Comparison of ENCODE assay signal across 19 cellular contexts in genomic region chr18:22846697-22847096, GRCh38.
"Had no signal": no experiment of that assay in that cellular context is flagged by ENCODE, and none has a peak within 500 bp of the region (broad histone marks: within the 10 kb centered on the region; RNA-seq: fewer than 3 reads in every experiment).

No MANE protein-coding gene starts in this region.

- H3K4me1 ChIP-seq: psoas muscle, right atrium auricular region, spleen, testis had no signal

- H3K36me3 Mint-ChIP-seq: immature natural killer cell; naive thymus-derived CD4-positive, alpha-beta T cell; type B pancreatic cell had no signal

- DNase-seq: activated CD4-positive, alpha-beta memory T cell treated with anti-CD3 and anti-CD28 coated beads, Interleukin-2, amount 10 ng/mL, durations not matched to agents 7 days and 5 days; activated CD4-positive, alpha-beta T cell treated with anti-CD3 and anti-CD28 coated beads, Interleukin-2, amount 10 ng/mL, durations not matched to agents 24 days and 14 days; activated effector memory CD4-positive, alpha-beta T cell treated with Interleukin-2 at 50 U/mL for 16 hours; activated naive CD4-positive, alpha-beta T cell treated with anti-CD3 and anti-CD28 coated beads for 36 hours; activated T-cell treated with anti-CD3 and anti-CD28 coated beads, Interleukin-2, amount 50 U/mL, for 72 hours; effector CD8-positive, alpha-beta T cell; immature natural killer cell; left ventricle myocardium superior; naive thymus-derived CD4-positive, alpha-beta T cell; psoas muscle; spleen; stimulated activated CD4-positive, alpha-beta T cell treated with anti-CD3 and anti-CD28 coated beads, Interleukin-4, amount 100 ng/mL, for 1 hour; stimulated activated naive CD4-positive, alpha-beta T cell; T-helper 1 cell; T1000; testis had no signal

- H3K27me3 Mint-ChIP-seq: type B pancreatic cell had no signal

- H3K4me1 Mint-ChIP-seq: immature natural killer cell had no signal

- H2AFZ ChIP-seq: hepatocyte had no signal

- H3K27ac ChIP-seq: hepatocyte, psoas muscle, right atrium auricular region, spleen, testis had no signal

- ATAC-seq: activated T-cell treated with anti-CD3 and anti-CD28 coated beads, Interleukin-2, amount 50 U/mL, for 72 hours; left ventricle myocardium superior; naive thymus-derived CD4-positive, alpha-beta T cell; psoas muscle had no signal

- H3K27ac Mint-ChIP-seq: activated CD4-positive, alpha-beta memory T cell treated with anti-CD3 and anti-CD28 coated beads, Interleukin-2, amount 10 ng/mL, durations not matched to agents 7 days and 5 days; activated CD4-positive, alpha-beta T cell treated with anti-CD3 and anti-CD28 coated beads, Interleukin-2, amount 10 ng/mL, durations not matched to agents 24 days and 14 days; activated naive CD4-positive, alpha-beta T cell treated with anti-CD3 and anti-CD28 coated beads for 36 hours; activated T-cell treated with anti-CD3 and anti-CD28 coated beads, Interleukin-2, amount 50 U/mL, for 72 hours; immature natural killer cell; naive thymus-derived CD4-positive, alpha-beta T cell; type B pancreatic cell had no signal

- H3K9me3 Mint-ChIP-seq: activated CD4-positive, alpha-beta memory T cell treated with anti-CD3 and anti-CD28 coated beads, Interleukin-2, amount 10 ng/mL, durations not matched to agents 7 days and 5 days; activated CD4-positive, alpha-beta T cell treated with anti-CD3 and anti-CD28 coated beads, Interleukin-2, amount 10 ng/mL, durations not matched to agents 24 days and 14 days; activated naive CD4-positive, alpha-beta T cell treated with anti-CD3 and anti-CD28 coated beads for 36 hours; activated T-cell treated with anti-CD3 and anti-CD28 coated beads, Interleukin-2, amount 50 U/mL, for 72 hours; immature natural killer cell; naive thymus-derived CD4-positive, alpha-beta T cell had no signal

- H3K4me3 Mint-ChIP-seq: activated CD4-positive, alpha-beta memory T cell treated with anti-CD3 and anti-CD28 coated beads, Interleukin-2, amount 10 ng/mL, durations not matched to agents 7 days and 5 days; activated CD4-positive, alpha-beta T cell treated with anti-CD3 and anti-CD28 coated beads, Interleukin-2, amount 10 ng/mL, durations not matched to agents 24 days and 14 days; activated naive CD4-positive, alpha-beta T cell treated with anti-CD3 and anti-CD28 coated beads for 36 hours; activated T-cell treated with anti-CD3 and anti-CD28 coated beads, Interleukin-2, amount 50 U/mL, for 72 hours; immature natural killer cell; naive thymus-derived CD4-positive, alpha-beta T cell; type B pancreatic cell had no signal

- H3K4me3 ChIP-seq: hepatocyte, psoas muscle, right atrium auricular region, spleen, testis had no signal

- H3K9me3 ChIP-seq: psoas muscle, right atrium auricular region, spleen, testis had no signal

- H3K27me3 ChIP-seq: hepatocyte, right atrium auricular region, spleen, testis had no signal

- H3K36me3 ChIP-seq: right atrium auricular region, spleen had no signal

- H3K79me2 ChIP-seq: hepatocyte had no signal
